26 cellular contexts compared by ENCODE assay signal in genomic region chr5:13328316-13328715, GRCh38.
"Had no signal": no experiment of that assay in that cellular context is flagged by ENCODE, and none has a peak within 500 bp of the region (broad histone marks: within the 10 kb centered on the region; RNA-seq: fewer than 3 reads in every experiment).

No MANE protein-coding gene starts in this region.

- H3K27ac ChIP-seq: breast epithelium, epithelial cell of prostate, esophagus squamous epithelium, neutrophil, right lobe of liver, skin epidermis, thoracic aorta, WERI-Rb-1 had no signal

- ATAC-seq: activated CD4-positive, CD25-positive, alpha-beta regulatory T cell treated with anti-CD3 and anti-CD28 coated beads, Interleukin-2, amount 50 U/mL, for 24 hours; left ventricle myocardium superior; right lobe of liver; stimulated activated effector memory CD8-positive, alpha-beta T cell treated with anti-CD3 and anti-CD28 coated beads, Interleukin-12 subunit alpha, Interleukin-12 subunit beta, amount 100 ng/mL, for 72 hours had no signal

- H3K9me3 ChIP-seq: breast epithelium, esophagus squamous epithelium, neutrophil, right lobe of liver, thoracic aorta had no signal

- H3K36me3 ChIP-seq: breast epithelium, esophagus squamous epithelium, neutrophil, right lobe of liver, thoracic aorta, WERI-Rb-1 had no signal

- H3K4me1 ChIP-seq: breast epithelium, esophagus squamous epithelium, right lobe of liver had no signal

- H3K27me3 ChIP-seq: breast epithelium, esophagus squamous epithelium, neutrophil, right lobe of liver had no signal

- H3K4me3 ChIP-seq: breast epithelium, esophagus squamous epithelium, right lobe of liver, skin epidermis, thoracic aorta had no signal

- DNase-seq: activated CD4-positive, alpha-beta memory T cell treated with anti-CD3 and anti-CD28 coated beads, Interleukin-2, amount 10 ng/mL, durations not matched to agents 7 days and 5 days; activated CD4-positive, alpha-beta T cell treated with anti-CD3 and anti-CD28 coated beads, Interleukin-2, amount 10 ng/mL, durations not matched to agents 24 days and 14 days; activated CD8-positive, alpha-beta memory T cell treated with anti-CD3 and anti-CD28 coated beads, Interleukin-2, amount 50 U/mL, for 48 hours; activated gamma-delta T cell; activated naive CD4-positive, alpha-beta T cell treated with anti-CD3 and anti-CD28 coated beads, Interleukin-2, amount 10 ng/mL, durations not matched to agents 7 days and 5 days; activated naive CD8-positive, alpha-beta T cell treated with anti-CD3 and anti-CD28 coated beads, Interleukin-2, amount 10 ng/mL, durations not matched to agents 7 days and 5 days; activated T-cell treated with anti-CD3 and anti-CD28 coated beads, Interleukin-2, amount 50 U/mL, for 24 hours; central memory CD4-positive, alpha-beta T cell; effector CD8-positive, alpha-beta T cell; esophagus squamous epithelium; foreskin melanocyte; left ventricle myocardium superior; naive B cell; nephron progenitor cell; right lobe of liver; stimulated activated CD4-positive, alpha-beta T cell treated with anti-CD3 and anti-CD28 coated beads, Interleukin-4, amount 100 ng/mL, for 24 hours; T-helper 9 cell; trophoblast cell; WERI-Rb-1 had no signal
